1 cellular context compared by ENCODE assay signal in the genomic region with DNA sequence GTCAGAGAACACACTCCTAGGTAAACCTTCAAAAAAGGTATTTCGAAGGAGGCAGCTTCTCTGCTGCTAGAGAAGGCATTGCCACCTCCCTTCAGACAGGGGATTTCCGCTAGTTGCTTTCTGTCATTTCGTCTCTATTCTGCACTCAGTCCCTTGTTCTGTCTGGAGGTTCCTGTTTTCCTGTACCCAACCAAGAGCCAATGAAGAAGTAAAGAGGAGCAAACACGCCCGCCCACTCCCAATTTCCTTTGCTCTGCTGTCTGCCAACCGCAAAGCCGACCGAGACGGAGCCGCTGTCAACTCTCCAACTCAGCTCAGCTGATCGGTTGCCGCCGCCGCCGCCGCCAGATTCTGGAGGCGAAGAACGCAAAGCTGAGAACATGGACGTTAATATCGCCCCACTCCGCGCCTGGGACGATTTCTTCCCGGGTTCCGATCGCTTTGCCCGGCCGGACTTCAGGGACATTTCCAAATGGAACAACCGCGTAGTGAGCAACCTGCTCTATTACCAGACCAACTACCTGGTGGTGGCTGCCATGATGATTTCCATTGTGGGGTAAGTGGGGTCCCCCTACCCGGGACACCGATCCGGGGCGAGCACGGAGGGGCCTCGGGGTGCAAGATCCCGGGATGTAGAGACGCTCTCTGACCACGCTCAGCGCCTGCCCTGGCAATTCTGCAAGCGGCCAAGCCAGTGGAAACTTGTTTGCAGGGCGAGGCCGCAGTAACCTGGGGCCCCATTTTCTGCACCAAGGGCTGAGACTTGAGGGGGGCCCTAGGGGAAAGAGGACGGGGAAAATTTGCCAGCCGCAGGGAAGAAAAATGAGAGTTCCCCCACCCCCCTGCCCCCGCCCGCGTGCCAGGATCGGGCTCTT.
TF ChIP-seq lines count a peak whose summit lies in the region.

A gene with protein sequence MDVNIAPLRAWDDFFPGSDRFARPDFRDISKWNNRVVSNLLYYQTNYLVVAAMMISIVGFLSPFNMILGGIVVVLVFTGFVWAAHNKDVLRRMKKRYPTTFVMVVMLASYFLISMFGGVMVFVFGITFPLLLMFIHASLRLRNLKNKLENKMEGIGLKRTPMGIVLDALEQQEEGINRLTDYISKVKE (plus strand): TSS at position 270 of the 875 bp plus-strand sequence. CDS start 111 bp downstream, at position 381.

TF ChIP-seq in HepG2, 621 proteins besides CTCF, POLR2A, EP300 and RAD21 (continued from another document and continues in another):
- TF ChIP-seq, protein P1, sequence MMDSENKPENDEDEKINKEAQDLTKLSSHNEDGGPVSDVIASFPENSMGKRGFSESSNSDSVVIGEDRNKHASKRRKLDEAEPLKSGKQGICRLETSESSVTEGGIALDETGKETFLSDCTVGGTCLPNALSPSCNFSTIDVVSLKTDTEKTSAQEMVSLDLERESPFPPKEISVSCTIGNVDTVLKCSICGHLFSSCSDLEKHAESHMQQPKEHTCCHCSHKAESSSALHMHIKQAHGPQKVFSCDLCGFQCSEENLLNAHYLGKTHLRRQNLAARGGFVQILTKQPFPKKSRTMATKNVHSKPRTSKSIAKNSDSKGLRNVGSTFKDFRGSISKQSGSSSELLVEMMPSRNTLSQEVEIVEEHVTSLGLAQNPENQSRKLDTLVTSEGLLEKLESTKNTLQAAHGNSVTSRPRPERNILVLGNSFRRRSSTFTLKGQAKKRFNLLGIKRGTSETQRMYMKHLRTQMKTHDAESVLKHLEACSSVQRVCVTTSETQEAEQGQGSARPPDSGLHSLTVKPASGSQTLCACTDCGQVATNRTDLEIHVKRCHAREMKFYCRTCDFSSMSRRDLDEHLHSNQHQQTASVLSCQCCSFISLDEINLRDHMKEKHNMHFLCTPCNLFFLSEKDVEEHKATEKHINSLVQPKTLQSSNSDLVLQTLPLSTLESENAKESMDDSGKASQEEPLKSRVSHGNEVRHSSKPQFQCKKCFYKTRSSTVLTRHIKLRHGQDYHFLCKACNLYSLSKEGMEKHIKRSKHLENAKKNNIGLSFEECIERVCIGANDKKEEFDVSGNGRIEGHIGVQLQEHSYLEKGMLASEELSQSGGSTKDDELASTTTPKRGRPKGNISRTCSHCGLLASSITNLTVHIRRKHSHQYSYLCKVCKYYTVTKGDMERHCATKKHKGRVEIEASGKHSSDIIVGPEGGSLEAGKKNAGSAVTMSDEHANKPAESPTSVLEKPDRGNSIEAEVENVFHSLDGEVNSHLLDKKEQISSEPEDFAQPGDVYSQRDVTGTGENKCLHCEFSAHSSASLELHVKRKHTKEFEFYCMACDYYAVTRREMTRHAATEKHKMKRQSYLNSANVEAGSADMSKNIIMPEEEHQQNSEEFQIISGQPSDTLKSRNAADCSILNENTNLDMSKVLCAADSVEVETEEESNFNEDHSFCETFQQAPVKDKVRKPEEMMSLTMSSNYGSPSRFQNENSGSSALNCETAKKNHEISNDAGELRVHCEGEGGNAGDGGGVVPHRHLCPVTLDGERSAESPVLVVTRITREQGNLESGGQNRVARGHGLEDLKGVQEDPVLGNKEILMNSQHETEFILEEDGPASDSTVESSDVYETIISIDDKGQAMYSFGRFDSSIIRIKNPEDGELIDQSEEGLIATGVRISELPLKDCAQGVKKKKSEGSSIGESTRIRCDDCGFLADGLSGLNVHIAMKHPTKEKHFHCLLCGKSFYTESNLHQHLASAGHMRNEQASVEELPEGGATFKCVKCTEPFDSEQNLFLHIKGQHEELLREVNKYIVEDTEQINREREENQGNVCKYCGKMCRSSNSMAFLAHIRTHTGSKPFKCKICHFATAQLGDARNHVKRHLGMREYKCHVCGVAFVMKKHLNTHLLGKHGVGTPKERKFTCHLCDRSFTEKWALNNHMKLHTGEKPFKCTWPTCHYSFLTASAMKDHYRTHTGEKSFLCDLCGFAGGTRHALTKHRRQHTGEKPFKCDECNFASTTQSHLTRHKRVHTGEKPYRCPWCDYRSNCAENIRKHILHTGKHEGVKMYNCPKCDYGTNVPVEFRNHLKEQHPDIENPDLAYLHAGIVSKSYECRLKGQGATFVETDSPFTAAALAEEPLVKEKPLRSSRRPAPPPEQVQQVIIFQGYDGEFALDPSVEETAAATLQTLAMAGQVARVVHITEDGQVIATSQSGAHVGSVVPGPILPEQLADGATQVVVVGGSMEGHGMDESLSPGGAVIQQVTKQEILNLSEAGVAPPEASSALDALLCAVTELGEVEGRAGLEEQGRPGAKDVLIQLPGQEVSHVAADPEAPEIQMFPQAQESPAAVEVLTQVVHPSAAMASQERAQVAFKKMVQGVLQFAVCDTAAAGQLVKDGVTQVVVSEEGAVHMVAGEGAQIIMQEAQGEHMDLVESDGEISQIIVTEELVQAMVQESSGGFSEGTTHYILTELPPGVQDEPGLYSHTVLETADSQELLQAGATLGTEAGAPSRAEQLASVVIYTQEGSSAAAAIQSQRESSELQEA (CRISPR knock-in tag; IDR thresholded peaks at IDR 0.05; ENCODE audit: not compliant biosample characterization) = no peak
- TF ChIP-seq RBM22 (optimal IDR thresholded peaks at IDR 0.05; ENCODE audit: low read length) (no peak), JUN (CRISPR knock-in tag; IDR thresholded peaks at IDR 0.05) (no peak), BCL6 (CRISPR knock-in tag; IDR thresholded peaks at IDR 0.05) (no peak), ZKSCAN1 (IDR thresholded peaks at IDR 0.05; ENCODE audit: low read length) (no peak), JDP2 (CRISPR knock-in tag; IDR thresholded peaks at IDR 0.05; ENCODE audit: borderline replicate concordance) (no peak), ATF7-NPFF (CRISPR knock-in tag; IDR thresholded peaks at IDR 0.05; ENCODE audit: low read depth) (peak; percentile 48; the same call in 1 of the 2 replicates), PRMT3 (CRISPR knock-in tag; IDR thresholded peaks at IDR 0.05; ENCODE audit: borderline replicate concordance, low read depth) (no peak), MED1 (CRISPR knock-in tag; IDR thresholded peaks at IDR 0.05) (0 out of 2 replicates have a peak, but pooled peaks have one; percentile 18), ZNF260 (CRISPR knock-in tag; IDR thresholded peaks at IDR 0.05; ENCODE audit: borderline replicate concordance, low read depth) (no peak), ZNF17 (CRISPR knock-in tag; IDR thresholded peaks at IDR 0.05) (no peak), ZNF451 (CRISPR knock-in tag; IDR thresholded peaks at IDR 0.05) (no peak), EHMT2 (IDR thresholded peaks at IDR 0.05; ENCODE audit: borderline replicate concordance, low read depth, low read length) (no peak), SIX4 (CRISPR knock-in tag; IDR thresholded peaks at IDR 0.05) (no peak), KLF11 (CRISPR knock-in tag; IDR thresholded peaks at IDR 0.05) (no peak), SETDB1 (CRISPR knock-in tag; IDR thresholded peaks at IDR 0.05; ENCODE audit: borderline replicate concordance) (no peak), FOSL1 (CRISPR knock-in tag; IDR thresholded peaks at IDR 0.05; ENCODE audit: borderline replicate concordance) (no peak), NCOA2 (CRISPR knock-in tag; IDR thresholded peaks at IDR 0.05) (no peak), EZH2 (conservative IDR thresholded peaks at IDR 0.05; ENCODE audit: low read depth, low read length) (no peak), CCDC6 (CRISPR knock-in tag; IDR thresholded peaks at IDR 0.05) (no peak), PAX8 (CRISPR knock-in tag; IDR thresholded peaks at IDR 0.05; ENCODE audit: borderline replicate concordance) (no peak), ZNF143 (CRISPR knock-in tag; IDR thresholded peaks at IDR 0.05) (peak; percentile 47; the same call in 1 of the 2 replicates), NRL (CRISPR knock-in tag; IDR thresholded peaks at IDR 0.05; ENCODE audit: borderline replicate concordance) (no peak), DMAP1 (CRISPR knock-in tag; IDR thresholded peaks at IDR 0.05) (peak; percentile 45; the same call in 1 of the 2 replicates), NKX3-1 (CRISPR knock-in tag; IDR thresholded peaks at IDR 0.05) (0 out of 2 replicates have a peak, but pooled peaks have one; percentile 11), FOXA1 (IDR thresholded peaks at IDR 0.05) (no peak), FOXA1 (CRISPR knock-in tag; IDR thresholded peaks at IDR 0.05) (no peak), ZFP41 (CRISPR knock-in tag; IDR thresholded peaks at IDR 0.05; ENCODE audit: borderline replicate concordance) (no peak)
- TF ChIP-seq, protein P2, sequence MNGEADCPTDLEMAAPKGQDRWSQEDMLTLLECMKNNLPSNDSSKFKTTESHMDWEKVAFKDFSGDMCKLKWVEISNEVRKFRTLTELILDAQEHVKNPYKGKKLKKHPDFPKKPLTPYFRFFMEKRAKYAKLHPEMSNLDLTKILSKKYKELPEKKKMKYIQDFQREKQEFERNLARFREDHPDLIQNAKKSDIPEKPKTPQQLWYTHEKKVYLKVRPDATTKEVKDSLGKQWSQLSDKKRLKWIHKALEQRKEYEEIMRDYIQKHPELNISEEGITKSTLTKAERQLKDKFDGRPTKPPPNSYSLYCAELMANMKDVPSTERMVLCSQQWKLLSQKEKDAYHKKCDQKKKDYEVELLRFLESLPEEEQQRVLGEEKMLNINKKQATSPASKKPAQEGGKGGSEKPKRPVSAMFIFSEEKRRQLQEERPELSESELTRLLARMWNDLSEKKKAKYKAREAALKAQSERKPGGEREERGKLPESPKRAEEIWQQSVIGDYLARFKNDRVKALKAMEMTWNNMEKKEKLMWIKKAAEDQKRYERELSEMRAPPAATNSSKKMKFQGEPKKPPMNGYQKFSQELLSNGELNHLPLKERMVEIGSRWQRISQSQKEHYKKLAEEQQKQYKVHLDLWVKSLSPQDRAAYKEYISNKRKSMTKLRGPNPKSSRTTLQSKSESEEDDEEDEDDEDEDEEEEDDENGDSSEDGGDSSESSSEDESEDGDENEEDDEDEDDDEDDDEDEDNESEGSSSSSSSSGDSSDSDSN (CRISPR knock-in tag; IDR thresholded peaks at IDR 0.05) = peak; percentile 71
- TF ChIP-seq, protein P3, sequence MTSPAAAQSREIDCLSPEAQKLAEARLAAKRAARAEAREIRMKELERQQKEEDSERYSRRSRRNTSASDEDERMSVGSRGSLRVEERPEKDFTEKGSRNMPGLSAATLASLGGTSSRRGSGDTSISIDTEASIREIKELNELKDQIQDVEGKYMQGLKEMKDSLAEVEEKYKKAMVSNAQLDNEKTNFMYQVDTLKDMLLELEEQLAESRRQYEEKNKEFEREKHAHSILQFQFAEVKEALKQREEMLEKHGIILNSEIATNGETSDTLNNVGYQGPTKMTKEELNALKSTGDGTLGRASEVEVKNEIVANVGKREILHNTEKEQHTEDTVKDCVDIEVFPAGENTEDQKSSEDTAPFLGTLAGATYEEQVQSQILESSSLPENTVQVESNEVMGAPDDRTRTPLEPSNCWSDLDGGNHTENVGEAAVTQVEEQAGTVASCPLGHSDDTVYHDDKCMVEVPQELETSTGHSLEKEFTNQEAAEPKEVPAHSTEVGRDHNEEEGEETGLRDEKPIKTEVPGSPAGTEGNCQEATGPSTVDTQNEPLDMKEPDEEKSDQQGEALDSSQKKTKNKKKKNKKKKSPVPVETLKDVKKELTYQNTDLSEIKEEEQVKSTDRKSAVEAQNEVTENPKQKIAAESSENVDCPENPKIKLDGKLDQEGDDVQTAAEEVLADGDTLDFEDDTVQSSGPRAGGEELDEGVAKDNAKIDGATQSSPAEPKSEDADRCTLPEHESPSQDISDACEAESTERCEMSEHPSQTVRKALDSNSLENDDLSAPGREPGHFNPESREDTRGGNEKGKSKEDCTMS (CRISPR knock-in tag; conservative IDR thresholded peaks at IDR 0.05) = no peak
- TF ChIP-seq, protein P4, sequence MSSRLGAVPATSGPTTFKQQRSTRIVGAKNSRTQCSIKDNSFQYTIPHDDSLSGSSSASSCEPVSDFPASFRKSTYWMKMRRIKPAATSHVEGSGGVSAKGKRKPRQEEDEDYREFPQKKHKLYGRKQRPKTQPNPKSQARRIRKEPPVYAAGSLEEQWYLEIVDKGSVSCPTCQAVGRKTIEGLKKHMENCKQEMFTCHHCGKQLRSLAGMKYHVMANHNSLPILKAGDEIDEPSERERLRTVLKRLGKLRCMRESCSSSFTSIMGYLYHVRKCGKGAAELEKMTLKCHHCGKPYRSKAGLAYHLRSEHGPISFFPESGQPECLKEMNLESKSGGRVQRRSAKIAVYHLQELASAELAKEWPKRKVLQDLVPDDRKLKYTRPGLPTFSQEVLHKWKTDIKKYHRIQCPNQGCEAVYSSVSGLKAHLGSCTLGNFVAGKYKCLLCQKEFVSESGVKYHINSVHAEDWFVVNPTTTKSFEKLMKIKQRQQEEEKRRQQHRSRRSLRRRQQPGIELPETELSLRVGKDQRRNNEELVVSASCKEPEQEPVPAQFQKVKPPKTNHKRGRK (CRISPR knock-in tag; IDR thresholded peaks at IDR 0.05) = no peak
- TF ChIP-seq, protein P5, sequence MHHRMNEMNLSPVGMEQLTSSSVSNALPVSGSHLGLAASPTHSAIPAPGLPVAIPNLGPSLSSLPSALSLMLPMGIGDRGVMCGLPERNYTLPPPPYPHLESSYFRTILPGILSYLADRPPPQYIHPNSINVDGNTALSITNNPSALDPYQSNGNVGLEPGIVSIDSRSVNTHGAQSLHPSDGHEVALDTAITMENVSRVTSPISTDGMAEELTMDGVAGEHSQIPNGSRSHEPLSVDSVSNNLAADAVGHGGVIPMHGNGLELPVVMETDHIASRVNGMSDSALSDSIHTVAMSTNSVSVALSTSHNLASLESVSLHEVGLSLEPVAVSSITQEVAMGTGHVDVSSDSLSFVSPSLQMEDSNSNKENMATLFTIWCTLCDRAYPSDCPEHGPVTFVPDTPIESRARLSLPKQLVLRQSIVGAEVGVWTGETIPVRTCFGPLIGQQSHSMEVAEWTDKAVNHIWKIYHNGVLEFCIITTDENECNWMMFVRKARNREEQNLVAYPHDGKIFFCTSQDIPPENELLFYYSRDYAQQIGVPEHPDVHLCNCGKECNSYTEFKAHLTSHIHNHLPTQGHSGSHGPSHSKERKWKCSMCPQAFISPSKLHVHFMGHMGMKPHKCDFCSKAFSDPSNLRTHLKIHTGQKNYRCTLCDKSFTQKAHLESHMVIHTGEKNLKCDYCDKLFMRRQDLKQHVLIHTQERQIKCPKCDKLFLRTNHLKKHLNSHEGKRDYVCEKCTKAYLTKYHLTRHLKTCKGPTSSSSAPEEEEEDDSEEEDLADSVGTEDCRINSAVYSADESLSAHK (CRISPR knock-in tag; IDR thresholded peaks at IDR 0.05; ENCODE audit: borderline replicate concordance) = no peak
